In the genomic region with DNA sequence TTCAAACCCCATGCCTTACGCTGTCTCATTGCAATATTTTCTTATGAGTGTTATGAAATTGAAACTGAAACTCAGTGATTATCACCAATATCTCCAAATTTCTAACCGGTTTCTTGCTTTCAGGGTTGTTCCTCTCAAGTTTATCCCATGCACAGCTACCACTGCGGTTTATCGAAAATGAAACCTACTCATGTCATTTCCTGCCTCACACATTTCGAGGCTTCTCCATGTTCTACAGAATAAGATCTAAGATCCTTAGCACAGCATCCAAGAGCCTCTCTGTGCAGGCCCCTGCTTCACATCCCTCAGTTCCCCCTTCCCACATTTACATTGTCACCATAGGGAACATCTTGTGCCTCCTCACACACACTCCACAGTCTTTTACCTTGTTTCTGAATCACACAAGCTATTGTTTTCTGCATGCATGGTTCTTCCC, we compare ENCODE assay signal across 9 cellular contexts. TPM values are rescaled to one million over a fixed set of nuclear protein-coding genes. Genes with fewer than 3 reads are reported as not detected.
A peak's percentile ranks its signal among the peaks of the same experiment; 100 is the strongest.
DNase-seq lines count a peak whose midpoint lies in the region; ATAC-seq and TF ChIP-seq lines count a peak whose summit lies in the region.
"Had no signal": no experiment of that assay in that cellular context is flagged by ENCODE, and none has a peak within 500 bp of the region (broad histone marks: within the 10 kb centered on the region; RNA-seq: fewer than 3 reads in every experiment).

No MANE protein-coding gene starts in this region.

- H3K27ac ChIP-seq in CD8-positive, alpha-beta memory T cell (ENCODE audit: low read depth, low read length) = peak overlapping the region; percentile 40
- H3K27ac ChIP-seq in HL-60 (replicated peaks) = peak overlapping the region; percentile 52

- no peak for TF ChIP-seq POLR2A in lower leg skin (IDR thresholded peaks at IDR 0.05)

- peaks cover 34 to 38% (median 34%) of the 10 kb centered on the region in 3 donors for H3K4me1 Mint-ChIP-seq in CD8-positive, alpha-beta memory T cell
- H3K4me1 Mint-ChIP-seq: brain had no signal

- no peaks in the 10 kb centered on the region for H3K36me3 ChIP-seq in CD8-positive, alpha-beta memory T cell (ENCODE audit: insufficient read depth, low read length)

- peak; percentile 96 for ATAC-seq in GM21381 (IDR thresholded peaks at IDR 0.05; ENCODE audit: unreplicated experiment)

- no peaks in the 10 kb centered on the region for H3K9me3 ChIP-seq in CD8-positive, alpha-beta memory T cell (ENCODE audit: low read length)

- peaks cover 0 to 8% (median 2%) of the 10 kb centered on the region in 3 donors for H3K36me3 Mint-ChIP-seq in CD8-positive, alpha-beta memory T cell
- H3K36me3 Mint-ChIP-seq: brain had no signal

- no peak for TF ChIP-seq CTCF in HL-60 (IDR thresholded peaks at IDR 0.05; ENCODE audit: insufficient read depth, low read length)
- TF ChIP-seq CTCF in lower leg skin (IDR thresholded peaks at IDR 0.05) = no peak

- peaks cover 3 to 8% (median 6%) of the 10 kb centered on the region in 5 donors for H3K9me3 Mint-ChIP-seq in CD8-positive, alpha-beta memory T cell

- WGBS in lower leg skin, 2 donors = 71 to 76% methylated on average over 5 of the region's 5 CpGs

- H3K4me3 Mint-ChIP-seq in CD8-positive, alpha-beta memory T cell = peak overlapping the region; percentile 54 to 84 (median 80)
- H3K4me3 Mint-ChIP-seq: brain had no signal

- intact Hi-C loops in lower leg skin (cut with DNase I; ENCODE audit: low total_unique reads) = no loop called here

- H3K27me3 ChIP-seq in CD8-positive, alpha-beta memory T cell (ENCODE audit: insufficient read depth, low read length, poor library complexity, severe bottlenecking) = no peaks in the 10 kb centered on the region
- H3K27me3 ChIP-seq in HL-60 (ENCODE audit: insufficient read depth, poor library complexity, severe bottlenecking) = no peaks in the 10 kb centered on the region

- H3K4me1 ChIP-seq in CD8-positive, alpha-beta memory T cell (ENCODE audit: insufficient read depth, low read length) = peaks cover 31% of the 10 kb centered on the region

- no peaks in the 10 kb centered on the region for H3K27me3 Mint-ChIP-seq in CD8-positive, alpha-beta memory T cell

- peak overlapping the region; percentile 35 for H3K4me3 ChIP-seq in CD8-positive, alpha-beta memory T cell (ENCODE audit: low read length)
- H3K4me3 ChIP-seq in HL-60 (replicated peaks; ENCODE audit: insufficient read depth, low read length) = no peak overlapping the region
- H3K4me3 ChIP-seq in lower leg skin (ENCODE audit: low read depth, poor library complexity, severe bottlenecking) = no peak overlapping the region

- peak in 4 of 5 donors; percentile 16 to 73 (median 60) for DNase-seq in CD8-positive, alpha-beta memory T cell
- DNase-seq in HL-60 (ENCODE audit: low read depth in 1 of 2, low spot score in 1 of 2) (peak in 1 of 2 experiments; percentile 59), activated T-cell treated with anti-CD3 and anti-CD28 coated beads for 4 hours (peak; percentile 15), iPS-NIHi11 (ENCODE audit: low spot score) (no peak), NCI-H82 (lab: John Stamatoyannopoulos, UW) (no peak), lower leg skin (ENCODE audit: low spot score in 2 of 2) (no peak)
- DNase-seq in stimulated activated CD4-positive, alpha-beta T cell treated with anti-CD3 and anti-CD28 coated beads, Interleukin-2, amount 100 ng/mL, for 4 hours (ENCODE audit: low read depth) = peak; percentile 19

- CTCF ChIA-PET in CD8-positive, alpha-beta memory T cell (lab: Charles Lee) = interaction anchor here (1.3 kb wide), 1 partner anchor 30 kb away, joined by 4 read pairs; no protein-coding TSS in a partner anchor

- POLR2A ChIA-PET in CD8-positive, alpha-beta memory T cell (lab: Charles Lee) = interaction anchor here (0.7 kb wide), 1 partner anchor 16 kb away, joined by 3 read pairs; no protein-coding TSS in a partner anchor

- peak overlapping the region; percentile 90 to 98 (median 96) for H3K27ac Mint-ChIP-seq in CD8-positive, alpha-beta memory T cell
- H3K27ac Mint-ChIP-seq: brain had no signal

RNA-seq across cellular contexts. Expression of a gene that starts 45.5 kb away (rescaled TPM):
- 1 to 10 TPM; 3.7 to 7.0 TPM for total RNA-seq in CD8-positive, alpha-beta memory T cell
- polyA plus RNA-seq in CD8-positive, alpha-beta memory T cell = 4.0 TPM
- total RNA-seq in lower leg skin = 10 to 100 TPM in 3 of 4 donors, 1 to 10 TPM in 1; 7.4 to 45.4 (median 17.9) TPM

Comparison
In these comparisons a context has a peak if more than half of its experiments do, and no peak if none do; other contexts are left out.
1. DNase-seq: peak in CD8-positive, alpha-beta memory T cell (4 of 5), activated T-cell treated with anti-CD3 and anti-CD28 coated beads for 4 hours (single experiment) and stimulated activated CD4-positive, alpha-beta T cell treated with anti-CD3 and anti-CD28 coated beads, Interleukin-2, amount 100 ng/mL, for 4 hours (single experiment); none in iPS-NIHi11 (single experiment), NCI-H82 (single experiment) and lower leg skin (0 of 2).